Comparison of ENCODE assay signal across 14 cellular contexts in genomic region chr17:1375615-1376014, GRCh38. TPM values are rescaled to one million over a fixed set of nuclear protein-coding genes. Genes with fewer than 3 reads are reported as not detected.
DNase-seq lines count a peak whose midpoint lies in the region; TF ChIP-seq lines count a peak whose summit lies in the region.
"Had no signal": no experiment of that assay in that cellular context is flagged by ENCODE, and none has a peak within 500 bp of the region (broad histone marks: within the 10 kb centered on the region; RNA-seq: fewer than 3 reads in every experiment).

No MANE protein-coding gene starts in this region.

- H3K27me3 Mint-ChIP-seq in endodermal cell (ENCODE audit: insufficient read depth), result no peaks in the 10 kb centered on the region

- H3K4me3 Mint-ChIP-seq in endodermal cell, result no peak overlapping the region

- H3K4me3 ChIP-seq in GM12865 (ENCODE audit: low read depth, low read length) (no peak overlapping the region), SK-N-MC (no peak overlapping the region), endodermal cell (ENCODE audit: low read length) (peak overlapping the region; percentile 4), sigmoid colon (no peak overlapping the region)

- TF ChIP-seq CTCF in GM12865 (IDR thresholded peaks at IDR 0.05; ENCODE audit: insufficient read depth, low read depth, low read length, missing control alignments), result no peak
- no peak for TF ChIP-seq CTCF in endodermal cell (conservative IDR thresholded peaks at IDR 0.05)
- TF ChIP-seq CTCF in sigmoid colon (IDR thresholded peaks at IDR 0.05), result no peak
- no peak for TF ChIP-seq CTCF in GM10248 (IDR thresholded peaks at IDR 0.05; ENCODE audit: control extremely low read depth, extremely low read depth, low read depth, missing control alignments)

- POLR2A ChIA-PET in GM10248 (lab: Yijun Ruan, JAX), result interaction anchor here (1.4 kb wide), 1 partner anchor 13 kb away, joined by 4 read pairs; no protein-coding TSS in a partner anchor

- peaks cover 30% of the 10 kb centered on the region for H3K4me1 Mint-ChIP-seq in endodermal cell

- H3K36me3 ChIP-seq in SK-N-MC (ENCODE audit: insufficient read depth, low read length) (peaks cover 66% of the 10 kb centered on the region), endodermal cell (ENCODE audit: control insufficient read depth, insufficient read depth, low read length) (peaks cover 81% of the 10 kb centered on the region), sigmoid colon (no peaks in the 10 kb centered on the region)

- H3K9ac ChIP-seq in SK-N-MC (ENCODE audit: insufficient read length) (no peak overlapping the region), endodermal cell (ENCODE audit: extremely low read depth, low read length, poor library complexity, severe bottlenecking) (no peak overlapping the region)
- H3K9ac ChIP-seq: parathyroid adenoma had no signal

- TF ChIP-seq POLR2A in sigmoid colon (IDR thresholded peaks at IDR 0.05), result no peak

- H3K27me3 ChIP-seq in endodermal cell (ENCODE audit: control insufficient read depth, insufficient read depth, low read length, poor library complexity, severe bottlenecking), result no peaks in the 10 kb centered on the region
- no peaks in the 10 kb centered on the region for H3K27me3 ChIP-seq in sigmoid colon

- CTCF ChIA-PET in GM10248 (lab: Yijun Ruan, JAX), result interaction anchor here (1.8 to 6.4 kb wide), 4 partner anchors 9 to 141 kb away, joined by 7 to 100 read pairs (median 10); partner anchors contain the start of gene INPP5K

- H3K4me1 ChIP-seq in endodermal cell (ENCODE audit: control insufficient read depth, insufficient read depth, low read length) (no peaks in the 10 kb centered on the region), sigmoid colon (peaks cover 0 to 100% (median 99%) of the 10 kb centered on the region in 4 donors)

- DNase-seq in GM12865 (ENCODE audit: low read depth) (peak; percentile 28), SK-N-MC (ENCODE audit: low read depth, low spot score) (no peak), endodermal cell (no peak), sigmoid colon (no peak), GM10248 (ENCODE audit: extremely low spot score) (no peak), NCI-H2196 treated with DMSO at 0.1 percent for 48 hours (lab: John Stamatoyannopoulos, UW; ENCODE audit: unreplicated experiment) (no peak)
- no peak for DNase-seq in stimulated activated naive CD4-positive, alpha-beta T cell treated with Interleukin-2 at 50 U/mL for 16 hours (lab: John Stamatoyannopoulos, UW)
- DNase-seq: cerebellar nuclear complex, DMS153, kidney glomerular epithelial cell, NCI-H1092 treated with DMSO at 0.1 percent for 48 hours, NCI-H774, SW 1271 had no signal

- intact Hi-C loops in sigmoid colon (cut with DNase I), result no loop called here

- peaks cover 38% of the 10 kb centered on the region for H3K36me3 Mint-ChIP-seq in endodermal cell (ENCODE audit: low read depth)

- whole genome bisulfite sequencing in endodermal cell (ENCODE audit: insufficient coverage in 1 of 2, insufficient read length in 1 of 2), 2 experiments, result 48 to 75% methylated on average over 1 to 2 of the region's 2 CpGs
- WGBS in sigmoid colon, 2 donors, result 28% methylated on average over 2 of the region's 2 CpGs

- no peaks in the 10 kb centered on the region for H3K9me3 ChIP-seq in SK-N-MC (ENCODE audit: low read depth, low read length)
- no peaks in the 10 kb centered on the region for H3K9me3 ChIP-seq in endodermal cell (ENCODE audit: control insufficient read depth, low read length)
- H3K9me3 ChIP-seq in sigmoid colon, result no peaks in the 10 kb centered on the region

- no peak for TF ChIP-seq EP300 in sigmoid colon (IDR thresholded peaks at IDR 0.05)

- peak overlapping the region; percentile 60 for H3K27ac ChIP-seq in SK-N-MC
- no peak overlapping the region for H3K27ac ChIP-seq in endodermal cell (ENCODE audit: low read depth, low read length)
- H3K27ac ChIP-seq in sigmoid colon, result peak overlapping the region in 3 of 4 donors; percentile 68 to 83 (median 79)
- H3K27ac ChIP-seq: parathyroid adenoma had no signal

- H3K9me3 Mint-ChIP-seq in endodermal cell, result no peaks in the 10 kb centered on the region

- peak overlapping the region; percentile 57 for H3K27ac Mint-ChIP-seq in endodermal cell

RNA-seq across cellular contexts. Expression of gene YWHAE, which starts 24.4 kb away (rescaled TPM):
- total RNA-seq in endodermal cell (1,000 to 10,000 TPM; 1,225 to 1,349 TPM), sigmoid colon (100 to 1,000 TPM; 353 to 507 (median 431) TPM)
- 1,001 TPM for polyA plus RNA-seq in endodermal cell (2013, experiment 1 of 2)
- 1,057 TPM for polyA plus RNA-seq in endodermal cell (2013, experiment 2 of 2)
- 100 to 1,000 TPM; 312 to 440 (median 350) TPM for polyA plus RNA-seq in sigmoid colon
